In the genomic region with DNA sequence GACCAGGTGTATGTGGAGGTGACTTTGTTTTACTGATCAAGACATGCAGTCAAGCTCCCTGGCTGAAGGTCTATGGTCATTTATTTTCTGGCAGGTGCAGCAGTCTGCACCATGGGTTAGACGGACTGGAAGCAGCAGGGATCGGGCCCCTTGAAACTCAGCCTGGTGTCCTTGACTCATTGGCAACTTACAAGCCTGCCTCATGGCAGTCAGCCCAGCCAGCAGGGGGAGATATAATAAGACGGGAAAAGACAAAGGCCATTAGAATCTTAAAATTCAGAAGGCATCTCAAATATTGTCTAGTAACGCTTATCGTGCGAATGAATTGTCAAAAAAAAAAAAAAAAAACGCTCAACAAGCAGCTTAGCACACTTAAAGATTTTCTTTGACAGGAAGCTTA, we compare ENCODE assay signal across 8 cellular contexts.
DNase-seq lines count a peak whose midpoint lies in the region; ATAC-seq, FAIRE-seq and TF ChIP-seq lines count a peak whose summit lies in the region.

No MANE protein-coding gene starts in this region.

- no peak overlapping the region for H4K8ac ChIP-seq in H9 (replicated peaks; ENCODE audit: insufficient read length, low read depth, low read length)

- H3K9me3 ChIP-seq in H9 (ENCODE audit: control insufficient read depth, low read depth, low read length) (peaks cover 6% of the 10 kb centered on the region), WERI-Rb-1 (ENCODE audit: severe bottlenecking) (no peaks in the 10 kb centered on the region), colonic mucosa (no peaks in the 10 kb centered on the region), left lung (no peaks in the 10 kb centered on the region)

- H3K4me3 Mint-ChIP-seq in H9, result no peak overlapping the region

- peaks cover 13 to 15% of the 10 kb centered on the region in 2 experiments for H3K9me3 Mint-ChIP-seq in H9

- H2BK20ac ChIP-seq in H9 (ENCODE audit: low read depth, low read length, poor library complexity, severe bottlenecking), result no peak overlapping the region

- H3K27me3 Mint-ChIP-seq in H9 (ENCODE audit: low read depth), result 0 out of 2 replicates have a peak, but pooled peaks cover 4% of the 10 kb centered on the region

- H3K18ac ChIP-seq in H9 (ENCODE audit: insufficient read length, low read depth, low read length), result no peak overlapping the region

- H2BK12ac ChIP-seq in H9 (ENCODE audit: insufficient read length, low read depth, low read length), result no peak overlapping the region

- intact Hi-C loops in colonic mucosa (cut with DNase I), result no loop called here
- intact Hi-C loops in left lung (cut with DNase I), result no loop called here

- H3K4me1 ChIP-seq in H9 (ENCODE audit: insufficient read depth, low read length) (no peaks in the 10 kb centered on the region), colonic mucosa (no peaks in the 10 kb centered on the region), left lung (no peaks in the 10 kb centered on the region)

- no peak overlapping the region for H3T11ph ChIP-seq in H9 (ENCODE audit: low read length)

- H3K23me2 ChIP-seq in H9 (ENCODE audit: insufficient read length, low read depth, low read length, poor library complexity, severe bottlenecking), result no peaks in the 10 kb centered on the region

- H2AK5ac ChIP-seq in H9 (ENCODE audit: insufficient read length, low read length), result no peak overlapping the region

- H4K20me1 ChIP-seq in H9 (ENCODE audit: control insufficient read depth, insufficient read depth, insufficient read length), result no peaks in the 10 kb centered on the region

- no peak overlapping the region for H3K23ac ChIP-seq in H9 (ENCODE audit: insufficient read length, low read depth, low read length)

- H3K79me2 ChIP-seq in H9 (ENCODE audit: insufficient read depth, low read length), result no peaks in the 10 kb centered on the region

- no peak overlapping the region for H3K4me2 ChIP-seq in H9 (ENCODE audit: insufficient read depth, insufficient read length, low read length)

- H3K27me3 ChIP-seq in H9 (ENCODE audit: insufficient read depth, low read length) (no peaks in the 10 kb centered on the region), WERI-Rb-1 (ENCODE audit: insufficient read depth, low read depth, severe bottlenecking) (peaks cover 47% of the 10 kb centered on the region), colonic mucosa (no peaks in the 10 kb centered on the region), left lung (peaks cover 0 to 4% of the 10 kb centered on the region in 2 donors)

- H3K79me1 ChIP-seq in H9 (ENCODE audit: insufficient read depth, low read depth, low read length, poor library complexity, severe bottlenecking), result no peaks in the 10 kb centered on the region

- no peak overlapping the region for H2BK15ac ChIP-seq in H9 (ENCODE audit: low read depth, low read length)

- H2BK5ac ChIP-seq in H9 (ENCODE audit: insufficient read length, low read length), result no peak overlapping the region

- no peak overlapping the region for H3K4me3 ChIP-seq in WERI-Rb-1 (ENCODE audit: low read depth, low read length)
- H3K4me3 ChIP-seq in colonic mucosa, result no peak overlapping the region
- H3K4me3 ChIP-seq in left lung, result no peak overlapping the region

- FAIRE-seq in HTR-8/SVneo (lab: Jason Lieb, UNC), result no peak

- no peak overlapping the region for H3K14ac ChIP-seq in H9 (ENCODE audit: insufficient read depth, low read length)

- peaks cover 8 to 13% (median 12%) of the 10 kb centered on the region in 3 experiments; a peak in 6 of 7 replicates for H3K36me3 Mint-ChIP-seq in H9 (ENCODE audit: insufficient read depth in 1 of 3, low read depth in 3 of 3)

- TF ChIP-seq CTCF in C4-2B (conservative IDR thresholded peaks at IDR 0.05) (peak; percentile 64), H9 (conservative IDR thresholded peaks at IDR 0.05) (peak; percentile 79), WERI-Rb-1 (IDR thresholded peaks at IDR 0.05; ENCODE audit: low read depth, low read length) (peak; percentile 26; the same call in 1 of the 2 replicates), colonic mucosa (IDR thresholded peaks at IDR 0.05) (no peak), left lung (IDR thresholded peaks at IDR 0.05) (no peak)

- H2BK120ac ChIP-seq in H9 (ENCODE audit: low read depth, low read length, poor library complexity, severe bottlenecking), result no peak overlapping the region

- H2AFZ ChIP-seq in H9 (ENCODE audit: low read length), result no peak overlapping the region

- peaks cover 3 to 4% of the 10 kb centered on the region in 2 experiments; a peak in 1 of 4 replicates for H3K4me1 Mint-ChIP-seq in H9

- peak; percentile 57 for DNase-seq in H9
- DNase-seq in WERI-Rb-1, result peak; percentile 18
- peak; percentile 16 for DNase-seq in kidney tubule cell (ENCODE audit: low spot score)
- no peak for DNase-seq in colonic mucosa
- DNase-seq in HTR-8/SVneo (ENCODE audit: insufficient read length, low spot score), result no peak
- DNase-seq in left lung, result no peak

- H3K27ac ChIP-seq in C4-2B (no peak overlapping the region), H9 (ENCODE audit: insufficient read length, low read depth, low read length) (no peak overlapping the region), WERI-Rb-1 (no peak overlapping the region), colonic mucosa (no peak overlapping the region), left lung (no peak overlapping the region)

- H3K4ac ChIP-seq in H9 (ENCODE audit: low read depth, low read length), result no peak overlapping the region

- no peaks in the 10 kb centered on the region for H3K36me3 ChIP-seq in WERI-Rb-1
- no peaks in the 10 kb centered on the region for H3K36me3 ChIP-seq in colonic mucosa
- H3K36me3 ChIP-seq in left lung, result no peaks in the 10 kb centered on the region

- H3K56ac ChIP-seq in H9 (ENCODE audit: insufficient read length, low read depth, low read length), result no peak overlapping the region

- no peak overlapping the region for H3K27ac Mint-ChIP-seq in H9

- no CpG with 5 or more reads among the region's 7 CpGs for WGBS in H9 (ENCODE audit: extremely low coverage, insufficient read length, low lambda C conversion rate)

- ATAC-seq in left lung, result no peak
- no peak for ATAC-seq in HG03457 (IDR thresholded peaks at IDR 0.05; ENCODE audit: unreplicated experiment)

- no peak overlapping the region for H3K9ac ChIP-seq in H9 (ENCODE audit: extremely low read depth, insufficient read length, low read length)
- no peak overlapping the region for H3K9ac ChIP-seq in colonic mucosa (ENCODE audit: low read depth in 2 of 2, low read length in 2 of 2)

- no peak overlapping the region for H4K91ac ChIP-seq in H9 (ENCODE audit: insufficient read length, low read depth, low read length)

- H4K5ac ChIP-seq in H9 (ENCODE audit: insufficient read length, low read depth, low read length), result no peak overlapping the region

Comparison
In these comparisons a context has a peak if more than half of its experiments do, and no peak if none do; other contexts are left out.
1. CTCF ChIP-seq: peak in C4-2B (single experiment), H9 (single experiment) and WERI-Rb-1 (single experiment); none in colonic mucosa (single experiment) and left lung (0 of 2).
2. DNase-seq: peak in H9 (single experiment), WERI-Rb-1 (single experiment) and kidney tubule cell (single experiment); none in colonic mucosa (single experiment), HTR-8/SVneo (single experiment) and left lung (0 of 2).